ENCODE assay signal across 10 cellular contexts in genomic region chr9:31597977-31598376, GRCh38.
DNase-seq lines count a peak whose midpoint lies in the region; ATAC-seq and FAIRE-seq lines count a peak whose summit lies in the region.
"Had no signal": no experiment of that assay in that cellular context is flagged by ENCODE, and none has a peak within 500 bp of the region (broad histone marks: within the 10 kb centered on the region; RNA-seq: fewer than 3 reads in every experiment).

No MANE protein-coding gene starts in this region.

- H3K4ac ChIP-seq in mesendoderm (ENCODE audit: low read depth, low read length) = no peak overlapping the region

- H3K56ac ChIP-seq in mesendoderm (ENCODE audit: low read length) = no peak overlapping the region

- no peak overlapping the region for H3K9ac ChIP-seq in mesendoderm (ENCODE audit: low read length)

- no peak overlapping the region for H3K27ac ChIP-seq in mesendoderm (ENCODE audit: low read depth, low read length)
- H3K27ac ChIP-seq: SK-N-MC, tibial artery had no signal

- no peak overlapping the region for H3K4me2 ChIP-seq in mesendoderm (ENCODE audit: low read length)

- no peak overlapping the region for H2BK120ac ChIP-seq in mesendoderm (ENCODE audit: low read depth, low read length)

- no peak overlapping the region for H4K5ac ChIP-seq in mesendoderm (ENCODE audit: low read length)

- FAIRE-seq in RCC 7860 (lab: Jason Lieb, UNC) = peak; percentile 93
- FAIRE-seq in frontal cortex (lab: Jason Lieb, UNC) = no peak

- H3K79me1 ChIP-seq in mesendoderm (ENCODE audit: low read length) = no peaks in the 10 kb centered on the region

- peak; percentile 68 for ATAC-seq in GM18873 (IDR thresholded peaks at IDR 0.05; ENCODE audit: low FRiP score, unreplicated experiment)
- peak; percentile 56 for ATAC-seq in HG02884 (IDR thresholded peaks at IDR 0.05; ENCODE audit: unreplicated experiment)
- no peak for ATAC-seq in GM21526 (IDR thresholded peaks at IDR 0.05; ENCODE audit: low FRiP score, unreplicated experiment)

- H2BK15ac ChIP-seq in mesendoderm (replicated peaks; ENCODE audit: low read depth) = no peak overlapping the region

- H3K4me1 ChIP-seq in mesendoderm (ENCODE audit: control insufficient read depth, low read depth, low read length) = no peaks in the 10 kb centered on the region
- H3K4me1 ChIP-seq: tibial artery had no signal

- H2AK5ac ChIP-seq in mesendoderm (ENCODE audit: low read length) = no peak overlapping the region

- peak; percentile 87 for DNase-seq in RCC 7860 (ENCODE audit: low spot score)
- peak; percentile 17 for DNase-seq in mesendoderm
- no peak for DNase-seq in frontal cortex (ENCODE audit: low spot score in 2 of 2)
- DNase-seq in stimulated activated CD4-positive, alpha-beta T cell treated with anti-CD3 and anti-CD28 coated beads, Interleukin-4, amount 100 ng/mL, for 24 hours = no peak
- DNase-seq: activated T-cell treated with anti-CD3 and anti-CD28 coated beads, Interleukin-2, amount 50 U/mL, for 48 hours; tibial artery had no signal

- H3K27me3 ChIP-seq in mesendoderm (ENCODE audit: insufficient read depth, low read length, poor library complexity) = no peaks in the 10 kb centered on the region
- H3K27me3 ChIP-seq: tibial artery had no signal

- H3K4me3 ChIP-seq in mesendoderm (ENCODE audit: low read length) = no peak overlapping the region
- H3K4me3 ChIP-seq: SK-N-MC, tibial artery had no signal

- no peaks in the 10 kb centered on the region for H3K79me2 ChIP-seq in mesendoderm (ENCODE audit: control insufficient read depth, insufficient read depth, low read length)

- H3K36me3 ChIP-seq in mesendoderm (ENCODE audit: control insufficient read depth, insufficient read depth, low read length) = no peaks in the 10 kb centered on the region
- H3K36me3 ChIP-seq: tibial artery had no signal

- H3K18ac ChIP-seq in mesendoderm (ENCODE audit: low read length) = no peak overlapping the region

- no peak overlapping the region for H2BK5ac ChIP-seq in mesendoderm (ENCODE audit: low read length)

- H3K23ac ChIP-seq in mesendoderm (ENCODE audit: low read length) = no peak overlapping the region

- no peak overlapping the region for H4K8ac ChIP-seq in mesendoderm (ENCODE audit: low read depth, low read length)

Comparison
In these comparisons a context has a peak if more than half of its experiments do, and no peak if none do; other contexts are left out.
1. DNase-seq: peak in RCC 7860 (single experiment) and mesendoderm (single experiment); none in frontal cortex (0 of 2) and stimulated activated CD4-positive, alpha-beta T cell treated with anti-CD3 and anti-CD28 coated beads, Interleukin-4, amount 100 ng/mL, for 24 hours (single experiment).